1 cellular context compared by ENCODE assay signal in genomic region chr2:207926133-207927076, GRCh38.
TF ChIP-seq lines count a peak whose summit lies in the region.

No MANE protein-coding gene starts in this region.

TF ChIP-seq in HEK293, 187 proteins besides CTCF, POLR2A, EP300 and RAD21 (continued from another document and continues in another):
- TF ChIP-seq ZNF518A (tag by site-specific recombination; conservative IDR thresholded peaks at IDR 0.05; ENCODE audit: low read depth) = no peak
- no peak for TF ChIP-seq OVOL3 (tag by site-specific recombination; IDR thresholded peaks at IDR 0.05)
- TF ChIP-seq ZBTB26 (tag by site-specific recombination; optimal IDR thresholded peaks at IDR 0.05) = no peak
- no peak for TF ChIP-seq ZNF426 (tag by site-specific recombination; IDR thresholded peaks at IDR 0.05)
- no peak for TF ChIP-seq SETDB1 (IDR thresholded peaks at IDR 0.05; ENCODE audit: insufficient read length, low read length)
- TF ChIP-seq ZNF692 (tag by site-specific recombination; IDR thresholded peaks at IDR 0.05) = 0 out of 2 replicates have a peak, but pooled peaks have one; percentile 45
- TF ChIP-seq ZEB2 (tag by site-specific recombination; IDR thresholded peaks at IDR 0.05) = no peak
- TF ChIP-seq SCRT1 (tag by site-specific recombination; IDR thresholded peaks at IDR 0.05; ENCODE audit: borderline replicate concordance) = peak; percentile 84; the same call in 1 of the 2 replicates
- TF ChIP-seq SP7 (tag by site-specific recombination; IDR thresholded peaks at IDR 0.05) = peak; percentile 77
- no peak for TF ChIP-seq ZSCAN18 (tag by site-specific recombination; IDR thresholded peaks at IDR 0.05)
- 0 out of 2 replicates have a peak, but pooled peaks have one; percentile 22 for TF ChIP-seq ZBTB44 (tag by site-specific recombination; IDR thresholded peaks at IDR 0.05)
- no peak for TF ChIP-seq ZNF398 (tag by site-specific recombination; IDR thresholded peaks at IDR 0.05)
- TF ChIP-seq ZNF843 (tag by site-specific recombination; IDR thresholded peaks at IDR 0.05) = peak; percentile 74
- TF ChIP-seq ZSCAN4 (tag by site-specific recombination; IDR thresholded peaks at IDR 0.05) = no peak
- TF ChIP-seq FEZF1 (tag by site-specific recombination; IDR thresholded peaks at IDR 0.05) = peak; percentile 86
- TF ChIP-seq ZNF37A (tag by site-specific recombination; IDR thresholded peaks at IDR 0.05) = no peak
- TF ChIP-seq ZNF211 (tag by site-specific recombination; IDR thresholded peaks at IDR 0.05; ENCODE audit: low read depth) = no peak
- TF ChIP-seq ZNF324 (tag by site-specific recombination; IDR thresholded peaks at IDR 0.05) = no peak
- no peak for TF ChIP-seq ZNF571 (tag by site-specific recombination; IDR thresholded peaks at IDR 0.05)
- TF ChIP-seq ZNF837 (tag by site-specific recombination; IDR thresholded peaks at IDR 0.05) = no peak
- TF ChIP-seq REST (tag by site-specific recombination; IDR thresholded peaks at IDR 0.05) = no peak
- 0 out of 2 replicates have a peak, but pooled peaks have one; percentile 7 for TF ChIP-seq ZNF596 (tag by site-specific recombination; IDR thresholded peaks at IDR 0.05)
- peak; percentile 33 for TF ChIP-seq ZFHX2 (tag by site-specific recombination; conservative IDR thresholded peaks at IDR 0.05)
- TF ChIP-seq SP3 (tag by site-specific recombination; IDR thresholded peaks at IDR 0.05) = no peak
- TF ChIP-seq ZNF501 (tag by site-specific recombination; IDR thresholded peaks at IDR 0.05) = no peak
- no peak for TF ChIP-seq ZNF391 (tag by site-specific recombination; IDR thresholded peaks at IDR 0.05; ENCODE audit: borderline replicate concordance, low read depth)
- no peak for TF ChIP-seq PBX3 (CRISPR knock-in tag; IDR thresholded peaks at IDR 0.05)
